Comparison of ENCODE assay signal across 25 cellular contexts in the genomic region with DNA sequence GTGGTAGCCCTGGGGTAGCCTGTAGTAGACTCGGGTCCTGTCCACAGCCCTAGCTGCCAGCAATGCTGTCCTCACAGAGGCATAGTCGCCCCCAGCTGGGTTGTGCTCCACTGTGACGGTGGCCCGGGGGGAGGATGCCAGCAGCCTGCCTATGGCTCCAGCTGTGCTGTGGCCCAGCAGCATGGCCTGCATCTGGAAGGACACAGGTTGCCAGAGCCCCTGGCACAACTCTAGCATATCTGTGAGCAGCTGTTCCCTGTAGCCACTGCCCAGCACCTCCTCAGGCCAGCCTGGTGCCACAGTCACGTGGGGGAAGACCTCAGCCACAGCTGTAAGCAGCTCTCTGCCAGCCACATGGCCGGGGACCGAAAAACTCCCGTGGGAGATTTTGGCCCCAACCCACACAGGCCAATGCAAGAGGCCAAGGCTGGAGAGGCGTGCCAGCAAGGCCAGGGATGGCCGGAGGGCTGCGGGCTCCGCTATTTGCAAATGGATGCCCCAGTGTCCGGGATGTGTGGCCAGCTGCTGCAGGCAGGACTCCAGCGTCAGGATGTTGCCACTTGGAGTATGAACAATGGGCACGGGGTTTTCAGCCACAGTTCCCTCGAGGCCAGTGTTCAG. TPM values are rescaled to one million over a fixed set of nuclear protein-coding genes. Genes with fewer than 3 reads are reported as not detected.
A peak's percentile ranks its signal among the peaks of the same experiment; 100 is the strongest.
DNase-seq lines count a peak whose midpoint lies in the region; ATAC-seq and TF ChIP-seq lines count a peak whose summit lies in the region.
"Had no signal": no experiment of that assay in that cellular context is flagged by ENCODE, and none has a peak within 500 bp of the region (broad histone marks: within the 10 kb centered on the region; RNA-seq: fewer than 3 reads in every experiment).

No MANE protein-coding gene starts in this region.

- intact Hi-C loops in left cardiac atrium (cut with DNase I), result no loop called here

- no peak for TF ChIP-seq CTCF in osteoblast (IDR thresholded peaks at IDR 0.05; ENCODE audit: extremely low read depth, low read depth, low read length)

- no peaks in the 10 kb centered on the region for H3K27me3 ChIP-seq in BLaER1 treated with 17β-estradiol and CSF1 and Interleukin-3, amounts not matched to agents 10 nM and 100 nM
- no peaks in the 10 kb centered on the region for H3K27me3 ChIP-seq in osteoblast (ENCODE audit: insufficient read depth, low read length)

- H3K4me1 ChIP-seq in BLaER1 treated with 17β-estradiol and CSF1 and Interleukin-3, amounts not matched to agents 10 nM and 100 nM, result peaks cover 3 to 39% (median 31%) of the 10 kb centered on the region in 10 experiments
- H3K4me1 ChIP-seq in osteoblast (ENCODE audit: insufficient read depth, low read length), result peaks cover 5% of the 10 kb centered on the region

- peak in 45 of 56 donors; percentile 6 to 79 (median 37) for DNase-seq in amygdala (lab: John Stamatoyannopoulos, UW)
- no peak for DNase-seq in left cardiac atrium
- DNase-seq in osteoblast (ENCODE audit: insufficient read length, low spot score, missing footprints), result peak; percentile 89
- DNase-seq in central memory CD4-positive, alpha-beta T cell, result no peak
- DNase-seq in NCI-H2081 (lab: John Stamatoyannopoulos, UW), result no peak
- DNase-seq: ACHN; activated B cell treated with CpG ODN at 0.5 μM for 24 hours; activated CD8-positive, alpha-beta T cell treated with anti-CD3 and anti-CD28 coated beads for 36 hours; activated naive CD4-positive, alpha-beta T cell treated with anti-CD3 and anti-CD28 coated beads for 36 hours; activated T-cell treated with anti-CD3 and anti-CD28 coated beads, Interleukin-2, amount 50 U/mL, for 24 hours; CD4-positive, CD25-positive, alpha-beta regulatory T cell; DMS79 treated with DMSO at 0.1 percent for 48 hours; GOT3; NCI-H1694; NCI-H446 treated with DMSO at 0.1 percent for 48 hours; stimulated activated naive CD8-positive, alpha-beta T cell treated with anti-CD3 and anti-CD28 coated beads, Interleukin-15, Interleukin-2, amounts not matched to agents 100 U/mL and 50 U/mL, for 24 hours had no signal

- no peaks in the 10 kb centered on the region for H3K9me3 ChIP-seq in BLaER1 treated with 17β-estradiol and CSF1 and Interleukin-3, amounts not matched to agents 10 nM and 100 nM (replicated peaks in 1 of 11)
- H3K9me3 ChIP-seq in osteoblast (ENCODE audit: low read depth, low read length), result no peaks in the 10 kb centered on the region

- H3K4me3 ChIP-seq in BLaER1 treated with 17β-estradiol and CSF1 and Interleukin-3, amounts not matched to agents 10 nM and 100 nM, result no peak overlapping the region
- H3K4me3 ChIP-seq in osteoblast (ENCODE audit: insufficient read depth, low read length), result no peak overlapping the region

- peak overlapping the region in 8 of 11 experiments; percentile 27 to 64 (median 38); a peak in 14 of 22 replicates for H3K4me2 ChIP-seq in BLaER1 treated with 17β-estradiol and CSF1 and Interleukin-3, amounts not matched to agents 10 nM and 100 nM
- no peak overlapping the region for H3K4me2 ChIP-seq in osteoblast (ENCODE audit: insufficient read depth, low read length)

- H2AFZ ChIP-seq in osteoblast (ENCODE audit: low read length), result peak overlapping the region; percentile 41

- peaks cover 0 to 46% (median 0%) of the 10 kb centered on the region in 11 experiments; a peak in 3 of 22 replicates for H3K36me3 ChIP-seq in BLaER1 treated with 17β-estradiol and CSF1 and Interleukin-3, amounts not matched to agents 10 nM and 100 nM
- no peaks in the 10 kb centered on the region for H3K36me3 ChIP-seq in osteoblast (ENCODE audit: insufficient read depth, low read length)

- H3K27ac ChIP-seq in BLaER1 treated with 17β-estradiol and CSF1 and Interleukin-3, amounts not matched to agents 10 nM and 100 nM, result peak overlapping the region in 2 of 11 experiments; percentile 9 to 47; a peak in 2 of 22 replicates
- no peak overlapping the region for H3K27ac ChIP-seq in osteoblast (ENCODE audit: low read depth, low read length)

- H4K20me1 ChIP-seq in BLaER1 treated with 17β-estradiol and CSF1 and Interleukin-3, amounts not matched to agents 10 nM and 100 nM, result peaks cover 0 to 6% (median 0%) of the 10 kb centered on the region in 11 experiments; a peak in 1 of 22 replicates
- H4K20me1 ChIP-seq in osteoblast (ENCODE audit: insufficient read depth, low read length), result no peaks in the 10 kb centered on the region

- H3K9ac ChIP-seq in BLaER1 treated with 17β-estradiol and CSF1 and Interleukin-3, amounts not matched to agents 10 nM and 100 nM, result no peak overlapping the region; a peak in 1 of 22 replicates

- no peaks in the 10 kb centered on the region for H3K79me2 ChIP-seq in osteoblast (ENCODE audit: insufficient read depth, low read length)

- ATAC-seq in left cardiac atrium, result peak; percentile 11 to 86
- no peak for ATAC-seq in HG02973 (IDR thresholded peaks at IDR 0.05; ENCODE audit: unreplicated experiment)
- no peak for ATAC-seq in GM21526 (IDR thresholded peaks at IDR 0.05; ENCODE audit: low FRiP score, unreplicated experiment)
- ATAC-seq: activated CD8-positive, alpha-beta T cell treated with anti-CD3 and anti-CD28 coated beads for 36 hours; right cardiac atrium; stimulated activated naive CD8-positive, alpha-beta T cell treated with anti-CD3 and anti-CD28 coated beads, Interleukin-15, Interleukin-2, amounts not matched to agents 100 U/mL and 50 U/mL, for 24 hours had no signal

RNA-seq across cellular contexts. Expression of gene FAM151A, which starts 13.9 kb away (rescaled TPM):
- total RNA-seq in left cardiac atrium (under 1 TPM; 0.15 to 0.29 TPM), osteoblast (not detected in 2 replicates)
- total RNA-seq: activated B cell treated with CpG ODN at 0.5 μM for 24 hours; activated CD8-positive, alpha-beta T cell treated with anti-CD3 and anti-CD28 coated beads for 36 hours; activated naive CD4-positive, alpha-beta T cell treated with anti-CD3 and anti-CD28 coated beads for 36 hours; CD4-positive, CD25-positive, alpha-beta regulatory T cell; frontal cortex; lung microvascular endothelial cell; MCF 10A; T-helper 2 cell treated with Interferon-gamma antibody and Interleukin-4, amounts not matched to agents 100 ng/mL and 5 ng/mL, for 36 hours; ureter had no signal

RNA-seq across cellular contexts. Expression of gene MROH7, which starts 32.2 kb away (rescaled TPM):
- total RNA-seq in left cardiac atrium (1 to 10 TPM; 3.6 to 4.5 TPM), osteoblast (0.36 and 0.59 TPM in 2 replicates)
- total RNA-seq: activated B cell treated with CpG ODN at 0.5 μM for 24 hours; CD4-positive, CD25-positive, alpha-beta regulatory T cell; lung microvascular endothelial cell; MCF 10A had no signal

Comparison
In these comparisons a context has a peak if more than half of its experiments do, and no peak if none do; other contexts are left out.
1. DNase-seq: peak in amygdala (45 of 56) and osteoblast (single experiment); none in left cardiac atrium (single experiment), central memory CD4-positive, alpha-beta T cell (single experiment) and NCI-H2081 (0 of 2).
2. ATAC-seq: peak in left cardiac atrium (2 of 2); none in HG02973 (single experiment) and GM21526 (single experiment).